In genomic region chr18:54222922-54223567, GRCh38 we compare ENCODE assay signal across 8 cellular contexts. TPM values are rescaled to one million over a fixed set of nuclear protein-coding genes. Genes with fewer than 3 reads are reported as not detected.
DNase-seq lines count a peak whose midpoint lies in the region; ATAC-seq and TF ChIP-seq lines count a peak whose summit lies in the region.

No MANE protein-coding gene starts in this region.

- no peaks in the 10 kb centered on the region for H3K36me3 ChIP-seq in SK-N-MC (ENCODE audit: insufficient read depth, low read length)

- no peaks in the 10 kb centered on the region for H3K27me3 Mint-ChIP-seq in naive thymus-derived CD8-positive, alpha-beta T cell

- peaks cover 0 to 4% (median 0%) of the 10 kb centered on the region in 3 donors for H3K36me3 Mint-ChIP-seq in naive thymus-derived CD8-positive, alpha-beta T cell

- H3K4me1 Mint-ChIP-seq in naive thymus-derived CD8-positive, alpha-beta T cell: peaks cover 8 to 57% (median 51%) of the 10 kb centered on the region in 4 donors

- H3K9me3 ChIP-seq in SK-N-MC (ENCODE audit: low read depth, low read length): no peaks in the 10 kb centered on the region

- H3K4me3 Mint-ChIP-seq in naive thymus-derived CD8-positive, alpha-beta T cell: peak overlapping the region; percentile 88 to 98 (median 92)

- no peak for DNase-seq in SK-N-MC (ENCODE audit: low read depth, low spot score)
- DNase-seq in cardiac fibroblast (ENCODE audit: low read depth in 2 of 2): no peak
- DNase-seq in naive thymus-derived CD8-positive, alpha-beta T cell: peak in 9 of 10 donors; percentile 12 to 73 (median 64)
- DNase-seq in glomerular visceral epithelial cell (ENCODE audit: extremely low spot score): no peak
- no peak for DNase-seq in UCSD-AML1 (lab: John Stamatoyannopoulos, UW; ENCODE audit: unreplicated experiment)

- POLR2A ChIA-PET in naive thymus-derived CD8-positive, alpha-beta T cell (lab: Charles Lee): interaction anchor here (1.1 to 3.1 kb wide), 5 partner anchors 24 to 129 kb away, joined by 3 to 52 read pairs (median 3); partner anchors contain the start of gene POLI

- no peak overlapping the region for H3K9ac ChIP-seq in SK-N-MC (ENCODE audit: insufficient read length)

- TF ChIP-seq CTCF in C4-2B (conservative IDR thresholded peaks at IDR 0.05) (peak; percentile 30), cardiac fibroblast (IDR thresholded peaks at IDR 0.05; ENCODE audit: low read depth, low read length) (no peak)

- H3K9me3 Mint-ChIP-seq in naive thymus-derived CD8-positive, alpha-beta T cell: no peaks in the 10 kb centered on the region

- ATAC-seq in GM18909 (IDR thresholded peaks at IDR 0.05; ENCODE audit: poor library complexity, unreplicated experiment): peak; percentile 48
- ATAC-seq in HG03108 (IDR thresholded peaks at IDR 0.05; ENCODE audit: unreplicated experiment): peak; percentile 33
- peak; percentile 44 to 66 for ATAC-seq in naive thymus-derived CD8-positive, alpha-beta T cell

- H3K27ac ChIP-seq in C4-2B (peak overlapping the region; percentile 82), SK-N-MC (no peak overlapping the region)

- H3K4me3 ChIP-seq in SK-N-MC (peak overlapping the region; percentile 81), cardiac fibroblast (replicated peaks in 1 of 2; ENCODE audit: low read depth in 2 of 2, low read length in 2 of 2) (peak overlapping the region; percentile 69 to 82)

- peak overlapping the region; percentile 91 to 97 (median 95) for H3K27ac Mint-ChIP-seq in naive thymus-derived CD8-positive, alpha-beta T cell

RNA-seq across cellular contexts. Expression of gene MBD2, which starts 1.4 kb away (rescaled TPM):
- total RNA-seq in naive thymus-derived CD8-positive, alpha-beta T cell: 10 to 100 TPM; 78.8 to 85.1 TPM
- polyA plus RNA-seq in naive thymus-derived CD8-positive, alpha-beta T cell: 10 to 100 TPM in 2 of 3 donors, 1 to 10 TPM in 1; 6.3 to 21.1 (median 13.0) TPM

RNA-seq across cellular contexts. Expression of gene POLI, which starts 46.3 kb away (rescaled TPM):
- total RNA-seq in naive thymus-derived CD8-positive, alpha-beta T cell: 10 to 100 TPM; 43.1 to 48.0 TPM
- 1 to 10 TPM; 4.9 to 8.6 (median 8.1) TPM for polyA plus RNA-seq in naive thymus-derived CD8-positive, alpha-beta T cell

Comparison
In these comparisons a context has a peak if more than half of its experiments do, and no peak if none do; other contexts are left out.
1. DNase-seq: peak in naive thymus-derived CD8-positive, alpha-beta T cell (9 of 10); none in SK-N-MC (single experiment), cardiac fibroblast (0 of 2), glomerular visceral epithelial cell (single experiment) and UCSD-AML1 (single experiment).
2. Peak in every context shown above with its lines, with median percentiles within 50 percentile points of each other: ATAC-seq.